ENCODE assay signal across 1 cellular context in genomic region chr2:152518656-152519580, GRCh38.
TF ChIP-seq lines count a peak whose summit lies in the region.

No MANE protein-coding gene starts in this region.

TF ChIP-seq in GM23338, 12 proteins besides CTCF, POLR2A, EP300 and RAD21 (continued from another document):
- no peak for TF ChIP-seq ZNF462 (CRISPR knock-in tag; IDR thresholded peaks at IDR 0.05)
- no peak for TF ChIP-seq JUNB (IDR thresholded peaks at IDR 0.05; ENCODE audit: unreplicated experiment)
- no peak for TF ChIP-seq EZH2phosphoT487 (IDR thresholded peaks at IDR 0.05; ENCODE audit: unreplicated experiment)
- TF ChIP-seq ETS1 (IDR thresholded peaks at IDR 0.05), result no peak
- no peak for TF ChIP-seq POLR2AphosphoS5 (IDR thresholded peaks at IDR 0.05; ENCODE audit: low read depth)
- no peak for TF ChIP-seq NANOG (IDR thresholded peaks at IDR 0.05; ENCODE audit: borderline replicate concordance)
- TF ChIP-seq ZNF114 (CRISPR knock-in tag; IDR thresholded peaks at IDR 0.05), result no peak
